In the genomic region with DNA sequence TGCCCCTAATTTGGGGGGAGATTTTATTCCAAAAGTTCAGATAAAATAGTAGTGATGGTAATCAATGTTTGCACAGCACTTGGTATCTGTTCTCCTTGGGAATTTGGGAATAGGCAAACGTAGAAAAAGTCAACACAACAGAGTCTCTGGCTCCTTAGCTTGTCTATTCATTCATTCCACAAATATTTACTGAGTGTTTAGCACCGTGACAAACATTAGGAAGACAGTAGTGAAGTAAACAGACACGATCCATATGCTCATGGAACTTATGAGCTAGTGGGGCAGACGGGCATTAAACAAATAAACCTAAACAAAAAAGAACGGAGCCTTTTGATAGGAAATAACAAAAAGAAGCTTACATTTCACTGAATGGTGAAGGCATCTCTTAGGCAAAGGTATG, we compare ENCODE assay signal across 17 cellular contexts.
"Had no signal": no experiment of that assay in that cellular context is flagged by ENCODE, and none has a peak within 500 bp of the region (broad histone marks: within the 10 kb centered on the region; RNA-seq: fewer than 3 reads in every experiment).

No MANE protein-coding gene starts in this region.

- H3K9me3 ChIP-seq: colonic mucosa, gastroesophageal sphincter, psoas muscle, right lobe of liver, tibial artery, upper lobe of left lung, uterus had no signal

- H3K4me1 ChIP-seq: colonic mucosa, gastroesophageal sphincter, psoas muscle, right lobe of liver, tibial artery, upper lobe of left lung, uterus had no signal

- DNase-seq: colonic mucosa; effector CD8-positive, alpha-beta T cell; head of caudate nucleus; hypothalamus; kidney glomerular epithelial cell; naive thymus-derived CD4-positive, alpha-beta T cell; nephron progenitor cell; psoas muscle; retina; right lobe of liver; stimulated activated CD4-positive, alpha-beta T cell treated with anti-CD3 and anti-CD28 coated beads, Interleukin-4, amount 100 ng/mL, for 1 hour; stimulated activated CD8-positive, alpha-beta memory T cell treated with anti-CD3 and anti-CD28 coated beads, Interleukin-4, amount 100 ng/mL, for 48 hours; tibial artery; upper lobe of left lung; uterus had no signal

- ATAC-seq: gastroesophageal sphincter; naive thymus-derived CD4-positive, alpha-beta T cell; psoas muscle; right lobe of liver; stimulated activated effector memory CD8-positive, alpha-beta T cell treated with anti-CD3 and anti-CD28 coated beads, Interleukin-12 subunit alpha, Interleukin-12 subunit beta, amount 100 ng/mL, for 72 hours had no signal

- H3K4me3 ChIP-seq: colonic mucosa, gastroesophageal sphincter, psoas muscle, right lobe of liver, tibial artery, upper lobe of left lung, uterus had no signal

- H3K36me3 ChIP-seq: colonic mucosa, gastroesophageal sphincter, right lobe of liver, tibial artery, upper lobe of left lung, uterus had no signal

- H3K27me3 ChIP-seq: colonic mucosa, gastroesophageal sphincter, right lobe of liver, tibial artery, upper lobe of left lung, uterus had no signal

- H3K27ac ChIP-seq: colonic mucosa, gastroesophageal sphincter, psoas muscle, right lobe of liver, tibial artery, upper lobe of left lung, uterus had no signal
